ENCODE assay signal across 9 cellular contexts in the genomic region with DNA sequence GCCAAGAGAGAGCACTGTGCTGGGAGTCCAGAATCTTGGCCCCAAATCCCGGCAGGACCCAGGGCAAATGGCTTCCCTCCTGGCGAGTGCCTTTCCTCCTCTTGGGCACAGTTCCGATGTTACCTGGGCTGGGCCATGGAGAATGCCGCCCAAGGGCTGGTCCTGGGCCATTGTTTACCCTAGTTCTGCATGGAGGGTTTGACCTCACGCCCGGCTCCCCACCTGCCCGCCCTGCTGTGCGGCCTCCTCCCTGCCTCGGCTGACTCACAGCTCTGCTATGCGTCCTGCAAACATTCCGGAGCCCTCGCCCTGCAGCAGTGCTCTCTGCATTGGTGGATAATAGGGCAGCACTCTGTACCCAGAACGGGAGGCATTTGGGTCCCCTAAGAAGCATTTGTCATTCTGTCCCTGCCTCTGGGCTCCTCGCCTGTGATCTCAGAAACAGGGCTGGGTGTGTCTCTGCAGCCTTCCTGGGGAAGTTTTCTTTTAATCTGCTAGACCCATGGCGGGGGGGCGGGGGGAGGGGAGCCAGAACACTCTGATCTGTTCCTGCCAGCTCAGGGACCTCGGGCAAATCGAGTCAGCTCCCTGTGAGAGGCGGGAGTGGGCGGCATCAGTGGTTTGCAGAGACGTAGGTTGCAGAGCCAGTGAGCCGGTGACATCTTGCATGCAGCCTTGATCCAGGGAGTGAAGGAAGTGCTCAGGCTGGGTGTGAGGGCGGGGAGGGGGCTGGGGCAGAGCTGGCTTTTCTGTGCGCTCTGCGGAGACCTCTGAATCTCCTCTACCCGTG. TPM values are rescaled to one million over a fixed set of nuclear protein-coding genes. Genes with fewer than 3 reads are reported as not detected.
DNase-seq lines count a peak whose midpoint lies in the region; ATAC-seq and TF ChIP-seq lines count a peak whose summit lies in the region.
"Had no signal": no experiment of that assay in that cellular context is flagged by ENCODE, and none has a peak within 500 bp of the region (broad histone marks: within the 10 kb centered on the region; RNA-seq: fewer than 3 reads in every experiment).

No MANE protein-coding gene starts in this region.

- peak overlapping the region; percentile 18 to 45 for H3K27ac ChIP-seq in tibial artery
- H3K27ac ChIP-seq: HL-60 had no signal

- peaks cover 0 to 1% (median 0%) of the 10 kb centered on the region in 3 donors for H3K9me3 ChIP-seq in tibial artery

- no peak overlapping the region for H3K27ac Mint-ChIP-seq in nephron progenitor cell

- no peaks in the 10 kb centered on the region for H3K36me3 ChIP-seq in tibial artery

- H3K4me1 Mint-ChIP-seq in nephron progenitor cell: peaks cover 28% of the 10 kb centered on the region

- no peak for TF ChIP-seq CTCF in nephron progenitor cell (IDR thresholded peaks at IDR 0.05)
- no peak for TF ChIP-seq CTCF in tibial artery (IDR thresholded peaks at IDR 0.05)

- intact Hi-C loops in tibial artery (cut with DNase I; ENCODE audit: low total_unique reads): no loop called here

- peaks cover 13% of the 10 kb centered on the region for H3K9me3 Mint-ChIP-seq in nephron progenitor cell

- peak; percentile 95 for ATAC-seq in esophagus mucosa
- ATAC-seq in HG03097 (IDR thresholded peaks at IDR 0.05; ENCODE audit: low FRiP score, unreplicated experiment): no peak

- H3K27me3 Mint-ChIP-seq in nephron progenitor cell (ENCODE audit: low read depth, poor library complexity): no peaks in the 10 kb centered on the region

- H3K36me3 Mint-ChIP-seq in nephron progenitor cell (ENCODE audit: low read depth): peaks cover under 1% of the 10 kb centered on the region

- H3K4me1 ChIP-seq in tibial artery: peaks cover 0 to 40% (median 30%) of the 10 kb centered on the region in 4 donors

- no peak overlapping the region for H3K4me3 ChIP-seq in tibial artery

- no peaks in the 10 kb centered on the region for H3K27me3 ChIP-seq in tibial artery

- DNase-seq in COLO829 (ENCODE audit: low spot score) (peak; percentile 64), NCI-H146 treated with DMSO at 0.1 percent for 48 hours (lab: John Stamatoyannopoulos, UW; ENCODE audit: unreplicated experiment) (peak; percentile 10), activated T-cell treated with anti-CD3 and anti-CD28 coated beads for 1 hour (ENCODE audit: low read depth) (peak; percentile 17), nephron progenitor cell (peak; percentile 61), tibial artery (peak; percentile 32 to 82), NCI-H1105 (lab: John Stamatoyannopoulos, UW) (no peak)

- peak overlapping the region; percentile 44 for H3K4me3 Mint-ChIP-seq in nephron progenitor cell

RNA-seq across cellular contexts. Expression of gene SMIM38, which starts 32.9 kb away (rescaled TPM):
- 0.16 TPM for total RNA-seq in esophagus mucosa
